ENCODE assay signal across 14 cellular contexts in the genomic region with DNA sequence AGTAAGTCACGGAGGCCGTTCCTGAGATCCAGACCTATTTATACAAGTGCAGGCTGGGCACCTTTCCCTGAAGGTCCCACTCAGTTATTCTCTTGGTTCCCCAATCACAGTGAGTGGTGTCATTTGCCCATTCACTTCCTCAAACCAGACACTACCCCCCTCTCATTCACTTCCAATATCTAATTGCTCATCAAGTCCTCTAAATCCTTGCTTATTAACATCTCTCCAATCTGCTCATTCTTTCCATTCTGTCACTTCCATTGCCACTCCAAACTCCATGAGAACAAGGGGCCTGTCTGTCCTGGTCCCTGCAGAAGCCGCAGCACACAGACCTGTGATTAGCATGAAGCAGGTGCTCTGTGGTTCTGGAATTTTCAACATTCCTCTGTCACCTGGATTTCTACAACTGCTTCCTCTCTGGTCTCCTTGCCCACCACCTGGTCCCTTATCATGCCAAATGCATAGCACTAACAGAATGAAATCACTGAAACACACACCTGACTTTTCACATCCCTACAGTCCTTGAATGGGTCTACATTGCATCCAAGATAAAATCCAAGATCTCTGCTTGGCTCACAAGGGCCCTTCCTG. TPM values are rescaled to one million over a fixed set of nuclear protein-coding genes. Genes with fewer than 3 reads are reported as not detected.
A peak's percentile ranks its signal among the peaks of the same experiment; 100 is the strongest.
DNase-seq lines count a peak whose midpoint lies in the region; ATAC-seq, FAIRE-seq and TF ChIP-seq lines count a peak whose summit lies in the region.
"Had no signal": no experiment of that assay in that cellular context is flagged by ENCODE, and none has a peak within 500 bp of the region (broad histone marks: within the 10 kb centered on the region; RNA-seq: fewer than 3 reads in every experiment).

No MANE protein-coding gene starts in this region.

- CTCF ChIA-PET in HepG2 (lab: Yijun Ruan, JAX; ENCODE audit: low intra/inter-chr PET ratio, low total read pairs): no interaction called here

- WGBS in HepG2 (ENCODE audit: low lambda C conversion rate): 82% methylated on average over 3 of the region's 3 CpGs
- 61 to 88% methylated on average over 2 to 3 of the region's 3 CpGs for WGBS in transverse colon (ENCODE audit: low coverage in 1 of 2), 2 donors

- H2AFZ ChIP-seq in GM23338 (no peak overlapping the region), HepG2 (ENCODE audit: low read length) (no peak overlapping the region)

- in situ Hi-C loops in HepG2 (cut with HindIII; ENCODE audit: extremely low pct_ligation_motif_present, low pct_unique_long_range_greater_than_20kb): no loop called here
- in situ Hi-C loops in transverse colon (cut with MboI; ENCODE audit: low pct_ligation_motif_present in 1 of 4, low pct_unique_long_range_greater_than_20kb in 1 of 4, low sequenced_read_pairs in 3 of 4): no loop called here

- H3F3A ChIP-seq in GM23338 (replicated peaks; ENCODE audit: low read depth): no peaks in the 10 kb centered on the region

- TF ChIP-seq POLR2A in HepG2 (IDR thresholded peaks at IDR 0.05; ENCODE audit: insufficient read depth in 1 of 2, low read depth in 2 of 2, low read length in 2 of 2) (no peak), transverse colon (IDR thresholded peaks at IDR 0.05) (no peak)

- H3K4me3 ChIP-seq in GM23338: no peak overlapping the region
- H3K4me3 ChIP-seq in HepG2 (replicated peaks in 1 of 3; ENCODE audit: insufficient read depth in 1 of 3, low read depth in 2 of 3, low read length in 3 of 3): no peak overlapping the region
- no peak overlapping the region for H3K4me3 ChIP-seq in transverse colon
- H3K4me3 ChIP-seq: HAP-1 had no signal

- no peaks in the 10 kb centered on the region for H3K9me3 Mint-ChIP-seq in CD14-positive monocyte
- no peaks in the 10 kb centered on the region; the same call in 2 of the 3 replicates for H3K9me3 Mint-ChIP-seq in GM23338
- H3K9me3 Mint-ChIP-seq in activated T-helper 17 cell treated with anti-CD3 and anti-CD28 coated beads, Interleukin-2, amount 50 U/mL, for 72 hours: peaks cover 4% of the 10 kb centered on the region

- H3K36me3 Mint-ChIP-seq in CD14-positive monocyte (peaks cover 0 to 2% of the 10 kb centered on the region in 2 donors), GM23338 (ENCODE audit: low read depth) (no peaks in the 10 kb centered on the region)
- H3K36me3 Mint-ChIP-seq in activated T-helper 17 cell treated with anti-CD3 and anti-CD28 coated beads, Interleukin-2, amount 50 U/mL, for 72 hours (ENCODE audit: low read depth): peaks cover 17% of the 10 kb centered on the region

- H3K27ac ChIP-seq in GM23338 (ENCODE audit: low read depth): no peak overlapping the region
- H3K27ac ChIP-seq in HepG2 (ENCODE audit: extremely low read length, insufficient read depth, low read length): no peak overlapping the region
- no peak overlapping the region for H3K27ac ChIP-seq in transverse colon

- peak; percentile 68 for ATAC-seq in GM23338
- ATAC-seq in activated T-helper 17 cell treated with anti-CD3 and anti-CD28 coated beads, Interleukin-2, amount 50 U/mL, for 72 hours (replicated peaks): no peak
- peak; percentile 42 for ATAC-seq in HepG2

- no peak for TF ChIP-seq CTCF in CD14-positive monocyte (IDR thresholded peaks at IDR 0.05)
- no peak for TF ChIP-seq CTCF in GM23338 (conservative IDR thresholded peaks at IDR 0.05; ENCODE audit: low read depth in 2 of 2)
- TF ChIP-seq CTCF in HepG2 (CRISPR knock-in tag; IDR thresholded peaks at IDR 0.05): no peak
- no peak for TF ChIP-seq CTCF in transverse colon (IDR thresholded peaks at IDR 0.05)

- DNase-seq in CD14-positive monocyte (ENCODE audit: low spot score): no peak
- peak; percentile 61 for DNase-seq in GM23338 (ENCODE audit: low spot score)
- no peak for DNase-seq in HepG2 (ENCODE audit: low spot score)
- no peak for DNase-seq in stimulated activated CD4-positive, alpha-beta T cell treated with anti-CD3 and anti-CD28 coated beads, Interleukin-15, amount 100 ng/mL, for 24 hours
- no peak for DNase-seq in Ammon's horn (ENCODE audit: low spot score)
- DNase-seq in transverse colon: no peak
- DNase-seq: COR-L47; effector CD8-positive, alpha-beta T cell; NCI-H1694; NCI-H69; retina; SHP77 had no signal

- no peak for TF ChIP-seq EP300 in HepG2 (IDR thresholded peaks at IDR 0.05; ENCODE audit: low read depth in 2 of 2, low read length in 2 of 2)
- TF ChIP-seq EP300 in HepG2 (CRISPR knock-in tag; IDR thresholded peaks at IDR 0.05; ENCODE audit: borderline replicate concordance): no peak
- no peak for TF ChIP-seq EP300 in transverse colon (IDR thresholded peaks at IDR 0.05; ENCODE audit: low read depth)

- H3K27me3 ChIP-seq in GM23338 (ENCODE audit: insufficient read depth) (no peaks in the 10 kb centered on the region), HepG2 (ENCODE audit: control insufficient read depth in 1 of 2, insufficient read depth in 2 of 2, low read length in 2 of 2) (no peaks in the 10 kb centered on the region), transverse colon (no peaks in the 10 kb centered on the region)

- FAIRE-seq in HepG2 (lab: Jason Lieb, UNC): no peak

- no peak overlapping the region for H3K4me2 ChIP-seq in GM23338
- H3K4me2 ChIP-seq in HepG2 (ENCODE audit: low read depth, low read length): no peak overlapping the region

- no peaks in the 10 kb centered on the region for H3K9me3 ChIP-seq in HepG2 (ENCODE audit: low read length)
- H3K9me3 ChIP-seq in transverse colon: no peaks in the 10 kb centered on the region
- H3K9me3 ChIP-seq: HAP-1 had no signal

- H3K79me2 ChIP-seq in GM23338 (replicated peaks; ENCODE audit: insufficient read depth) (no peaks in the 10 kb centered on the region), HepG2 (ENCODE audit: insufficient read depth, low read length) (peaks cover 68% of the 10 kb centered on the region)

- H3K27ac Mint-ChIP-seq in CD14-positive monocyte (peak overlapping the region; percentile 95 to 97 (median 96)), GM23338 (peak overlapping the region; percentile 22; the same call in 1 of the 2 replicates)
- peak overlapping the region; percentile 74 for H3K27ac Mint-ChIP-seq in activated T-helper 17 cell treated with anti-CD3 and anti-CD28 coated beads, Interleukin-2, amount 50 U/mL, for 72 hours

- POLR2A ChIA-PET in HepG2 (lab: Yijun Ruan, JAX): no interaction called here

- intact Hi-C loops in CD14-positive monocyte (cut with micrococcal nuclease): loop anchor here in 1 of 2 donors (2.0 kb wide), 1 partner anchor 21 kb away; no protein-coding TSS in a partner anchor
- intact Hi-C loops in HepG2 (cut with micrococcal nuclease; ENCODE audit: unreplicated experiment): no loop called here
- intact Hi-C loops in transverse colon (cut with DNase I; ENCODE audit: low total_unique reads): no loop called here

- BruUV-seq in HepG2 (replicated peaks; lab: Mats Ljungman, UMichigan): no TSS peak

- H4K20me1 ChIP-seq in GM23338 (replicated peaks; ENCODE audit: insufficient read depth): no peaks in the 10 kb centered on the region
- peaks cover 9% of the 10 kb centered on the region for H4K20me1 ChIP-seq in HepG2 (ENCODE audit: insufficient read depth, low read length)

- no peaks in the 10 kb centered on the region for H3K9me2 ChIP-seq in GM23338 (ENCODE audit: insufficient read depth)

- H3K4me1 ChIP-seq in GM23338 (ENCODE audit: insufficient read depth) (peaks cover 13% of the 10 kb centered on the region), HepG2 (ENCODE audit: insufficient read depth, low read length) (peaks cover 47% of the 10 kb centered on the region), transverse colon (peaks cover 0 to 42% (median 5%) of the 10 kb centered on the region in 4 donors)
- H3K4me1 ChIP-seq: HAP-1 had no signal

- no peak for TF ChIP-seq RAD21 in HepG2 (CRISPR knock-in tag; IDR thresholded peaks at IDR 0.05)

- H3K27me3 Mint-ChIP-seq in CD14-positive monocyte (ENCODE audit: low read depth in 3 of 3) (no peaks in the 10 kb centered on the region), GM23338 (ENCODE audit: insufficient read depth, low read depth, poor library complexity) (no peaks in the 10 kb centered on the region)
- no peaks in the 10 kb centered on the region for H3K27me3 Mint-ChIP-seq in activated T-helper 17 cell treated with anti-CD3 and anti-CD28 coated beads, Interleukin-2, amount 50 U/mL, for 72 hours

- no peak overlapping the region for H3K9ac ChIP-seq in HepG2 (ENCODE audit: insufficient read depth, low read depth, low read length)

- H3K36me3 ChIP-seq in GM23338 (ENCODE audit: insufficient read depth): no peaks in the 10 kb centered on the region
- no peaks in the 10 kb centered on the region for H3K36me3 ChIP-seq in HepG2 (replicated peaks in 1 of 2; ENCODE audit: control insufficient read depth in 1 of 2, insufficient read depth in 2 of 2, low read length in 2 of 2)
- H3K36me3 ChIP-seq in transverse colon: no peaks in the 10 kb centered on the region
- H3K36me3 ChIP-seq: HAP-1 had no signal

- H3K4me3 Mint-ChIP-seq in CD14-positive monocyte: peak overlapping the region in 1 of 2 donors; percentile 69
- no peak overlapping the region for H3K4me3 Mint-ChIP-seq in GM23338
- H3K4me3 Mint-ChIP-seq in activated T-helper 17 cell treated with anti-CD3 and anti-CD28 coated beads, Interleukin-2, amount 50 U/mL, for 72 hours: peak overlapping the region; percentile 78

- H3K4me1 Mint-ChIP-seq in CD14-positive monocyte: peaks cover 68% of the 10 kb centered on the region
- H3K4me1 Mint-ChIP-seq in GM23338: peaks cover 16% of the 10 kb centered on the region
- H3K4me1 Mint-ChIP-seq in activated T-helper 17 cell treated with anti-CD3 and anti-CD28 coated beads, Interleukin-2, amount 50 U/mL, for 72 hours: peaks cover 60% of the 10 kb centered on the region

RNA-seq across cellular contexts. Expression of a gene that starts 55.8 kb away (rescaled TPM):
- 10 to 100 TPM in 1 of 2 donors, 1 to 10 TPM in 1; 8.8 to 10.9 TPM for polyA plus RNA-seq in CD14-positive monocyte
- total RNA-seq in GM23338 (2014; rRNA removed; shearing (Covaris generic)): 8.2 and 9.1 TPM in 2 replicates
- polyA plus RNA-seq in GM23338 (2016; fragmentation: Nextera tagmentation; extraction: Ambion mirVana): 3.9 and 4.8 TPM in 2 replicates
- total RNA-seq in activated T-helper 17 cell treated with anti-CD3 and anti-CD28 coated beads, Interleukin-2, amount 50 U/mL, for 72 hours: 100 to 1,000 TPM in 1 of 2 donors, 10 to 100 TPM in 1; 41.0 to 115 TPM
- total RNA-seq in HepG2 (2016; rRNA removed; fragmentation: Illumina TruSeq; extraction: Trizol): 16.3 and 20.7 TPM in 2 replicates
- 21.4 and 22.2 TPM in 2 replicates for total RNA-seq in HepG2 (2016; cell fraction: cytosol; rRNA removed; fragmentation: Illumina TruSeq; extraction: Trizol; ENCODE audit: low read depth)
- total RNA-seq in HepG2 (2016; cell fraction: insoluble cytoplasmic fraction; rRNA removed; fragmentation: Illumina TruSeq; extraction: Trizol): 15.7 and 19.7 TPM in 2 replicates
- 19.8 and 25.4 TPM in 2 replicates for total RNA-seq in HepG2 (2016; cell fraction: membrane; rRNA removed; fragmentation: Illumina TruSeq; extraction: Trizol)
- 49.6 and 54.8 TPM in 2 replicates for total RNA-seq in HepG2 (2016; cell fraction: nucleus; rRNA removed; fragmentation: Illumina TruSeq; extraction: Trizol)
- polyA plus RNA-seq in HepG2 (2011; rRNA removed): 39.5 and 40.2 TPM in 2 replicates
- polyA plus RNA-seq in HepG2 (2011; cell fraction: cytosol; rRNA removed): 18.2 and 19.6 TPM in 2 replicates
- 69.8 and 87.7 TPM in 2 replicates for polyA plus RNA-seq in HepG2 (2011; cell fraction: nucleus; rRNA removed)
- polyA plus RNA-seq in HepG2 (2012): 20.4 and 28.6 TPM in 2 replicates
- 2.6 and 3.3 TPM in 2 replicates for polyA plus RNA-seq in HepG2 (2016; cell fraction: cytosol; fragmentation: Illumina TruSeq; extraction: Trizol; ENCODE audit: low read depth)
- 12.1 and 12.2 TPM in 2 replicates for polyA plus RNA-seq in HepG2 (2016; cell fraction: insoluble cytoplasmic fraction; fragmentation: Illumina TruSeq; extraction: Trizol; ENCODE audit: low read depth)
- 4.0 and 4.1 TPM in 2 replicates for polyA plus RNA-seq in HepG2 (2016; cell fraction: membrane; fragmentation: Illumina TruSeq; extraction: Trizol; ENCODE audit: low read depth)
- 18.8 TPM in 2 replicates for polyA plus RNA-seq in HepG2 (2016; cell fraction: nucleus; fragmentation: Illumina TruSeq; extraction: Trizol; ENCODE audit: insufficient read depth, low read depth)
- polyA minus RNA-seq in HepG2 (2011; rRNA and poly(A)+ RNA removed; ENCODE audit: low replicate concordance): 13.4 and 120 TPM in 2 replicates
- polyA minus RNA-seq in HepG2 (2011; cell fraction: cytosol; rRNA and poly(A)+ RNA removed): 36.1 and 49.7 TPM in 2 replicates
- 200 and 217 TPM in 2 replicates for polyA minus RNA-seq in HepG2 (2011; cell fraction: nucleus; rRNA and poly(A)+ RNA removed)
- 100 to 1,000 TPM in 2 of 4 donors, 10 to 100 TPM in 2; 48.7 to 166 (median 105) TPM for total RNA-seq in transverse colon

Comparison
In these comparisons a context has a peak if more than half of its experiments do, and no peak if none do; other contexts are left out.
1. H3K27ac Mint-ChIP-seq: peak in every context shown above with its lines; median percentile 96 in CD14-positive monocyte; 74 in activated T-helper 17 cell treated with anti-CD3 and anti-CD28 coated beads, Interleukin-2, amount 50 U/mL, for 72 hours; 22 in GM23338.